Comparison of ENCODE assay signal across 15 cellular contexts in the genomic region with DNA sequence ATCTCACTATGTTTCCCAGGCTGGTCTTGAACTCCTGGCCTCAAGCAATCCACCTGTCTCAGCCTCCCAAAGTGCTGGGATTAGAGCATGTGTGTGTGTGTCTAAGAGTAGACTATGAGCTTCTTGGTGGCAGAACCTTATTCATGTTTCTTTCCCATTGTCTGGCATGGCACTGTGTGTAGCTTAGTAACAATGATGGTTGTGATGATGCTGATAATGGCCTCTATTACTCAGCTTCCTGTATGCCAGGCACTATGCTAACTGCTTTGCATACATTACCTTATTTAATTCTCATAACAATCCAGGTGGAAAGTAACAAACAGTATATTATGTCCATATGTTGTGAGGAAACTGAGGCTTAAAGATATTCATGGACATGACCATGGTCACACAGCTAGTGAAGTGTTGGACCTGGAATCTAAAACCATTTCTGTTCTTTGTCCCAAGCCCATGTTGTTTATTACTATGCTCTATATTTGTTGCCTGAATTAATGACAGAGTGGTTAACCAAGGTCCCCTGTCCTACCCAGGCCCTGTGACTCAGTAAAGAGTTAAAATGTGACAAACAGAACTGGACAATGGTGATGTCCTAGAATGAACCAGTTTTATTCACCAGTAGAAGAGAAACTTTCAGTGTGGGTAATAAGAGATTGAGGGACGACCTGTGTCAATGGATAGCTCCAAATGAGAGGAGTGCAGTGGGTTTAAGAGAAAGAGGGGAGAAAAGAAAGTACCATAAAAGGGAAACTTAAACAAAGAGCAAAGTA.
DNase-seq lines count a peak whose midpoint lies in the region; ATAC-seq and TF ChIP-seq lines count a peak whose summit lies in the region.
"Had no signal": no experiment of that assay in that cellular context is flagged by ENCODE, and none has a peak within 500 bp of the region (broad histone marks: within the 10 kb centered on the region; RNA-seq: fewer than 3 reads in every experiment).

No MANE protein-coding gene starts in this region.

- no peaks in the 10 kb centered on the region for H3K9me3 ChIP-seq in SK-N-SH
- H3K9me3 ChIP-seq in smooth muscle cell (replicated peaks; ENCODE audit: low read depth) = no peaks in the 10 kb centered on the region
- no peaks in the 10 kb centered on the region for H3K9me3 ChIP-seq in HAP-1
- H3K9me3 ChIP-seq: A549, adrenal gland, neutrophil, upper lobe of right lung had no signal

- H4K20me1 ChIP-seq in SK-N-SH (ENCODE audit: insufficient read depth) (no peaks in the 10 kb centered on the region), smooth muscle cell (ENCODE audit: low read depth) (no peaks in the 10 kb centered on the region)

- H3K9ac ChIP-seq in SK-N-SH (no peak overlapping the region; the same call in 1 of the 2 replicates), smooth muscle cell (ENCODE audit: low read depth) (peak overlapping the region; percentile 63)

- H3K4me2 ChIP-seq in SK-N-SH (no peak overlapping the region), smooth muscle cell (no peak overlapping the region)
- H3K4me2 ChIP-seq: A549 had no signal

- H3K4me1 ChIP-seq in SK-N-SH (ENCODE audit: control insufficient read depth in 1 of 2, insufficient read depth in 2 of 2, low read depth in 1 of 2, low read length in 1 of 2) (no peaks in the 10 kb centered on the region; a peak in 2 of 4 replicates), smooth muscle cell (ENCODE audit: low read depth) (peaks cover 6% of the 10 kb centered on the region), HAP-1 (peaks cover 12% of the 10 kb centered on the region)
- H3K4me1 ChIP-seq: adrenal gland, upper lobe of right lung had no signal

- 81% methylated on average over 1 of the region's 1 CpG for WGBS in SK-N-SH (ENCODE audit: low lambda C conversion rate)
- 74% methylated on average over 1 of the region's 1 CpG for WGBS in smooth muscle cell (ENCODE audit: low lambda C conversion rate)

- H3K36me3 ChIP-seq in SK-N-SH (replicated peaks in 1 of 2; ENCODE audit: control insufficient read depth in 1 of 2, insufficient read depth in 2 of 2, low read length in 1 of 2) (no peaks in the 10 kb centered on the region), smooth muscle cell (ENCODE audit: low read depth) (no peaks in the 10 kb centered on the region), HAP-1 (replicated peaks) (no peaks in the 10 kb centered on the region)
- H3K36me3 ChIP-seq: adrenal gland, neutrophil, upper lobe of right lung had no signal

- DNase-seq in NCI-H748 (lab: John Stamatoyannopoulos, UW; ENCODE audit: unreplicated experiment) = peak; percentile 47
- DNase-seq in NCI-H748 treated with DMSO at 0.1 percent for 48 hours (lab: John Stamatoyannopoulos, UW) = no peak
- DNase-seq in SK-N-SH = no peak
- DNase-seq in fibroblast of pulmonary artery (ENCODE audit: low read depth) = peak; percentile 66
- DNase-seq in smooth muscle cell (lab: John Stamatoyannopoulos, UW; ENCODE audit: unreplicated experiment) = no peak
- DNase-seq in HAP-1 (ENCODE audit: low spot score in 2 of 2) = no peak
- DNase-seq in GF-D8 (lab: John Stamatoyannopoulos, UW) = no peak
- DNase-seq: adrenal gland; NCI-H2227 treated with DMSO at 0.1 percent for 48 hours; RPMI8226; stimulated activated CD4-positive, alpha-beta T cell treated with anti-CD3 and anti-CD28 coated beads, Interleukin-12 subunit alpha, Interleukin-12 subunit beta, amount 100 ng/mL, for 4 hours; upper lobe of right lung had no signal

- ATAC-seq in GM21576 (IDR thresholded peaks at IDR 0.05; ENCODE audit: unreplicated experiment) = no peak
- ATAC-seq: A549, upper lobe of right lung had no signal

- TF ChIP-seq CTCF in SK-N-SH (IDR thresholded peaks at IDR 0.05) (no peak), fibroblast of pulmonary artery (IDR thresholded peaks at IDR 0.05; ENCODE audit: low read length, missing control alignments) (no peak), smooth muscle cell (IDR thresholded peaks at IDR 0.05; ENCODE audit: borderline replicate concordance, insufficient read depth, poor library complexity, severe bottlenecking) (no peak)

- POLR2A ChIA-PET in SK-N-SH (lab: Yijun Ruan, JAX) = no interaction called here

- TF ChIP-seq EP300 in SK-N-SH (IDR thresholded peaks at IDR 0.05; ENCODE audit: borderline replicate concordance in 1 of 2, low read depth in 1 of 2, low read length in 1 of 2) = no peak

- CTCF ChIA-PET in SK-N-SH (lab: Yijun Ruan, JAX) = no interaction called here

- H3K4me3 ChIP-seq in SK-N-SH (ENCODE audit: low read depth in 2 of 2, low read length in 1 of 2) = no peak overlapping the region
- H3K4me3 ChIP-seq in fibroblast of pulmonary artery (replicated peaks; ENCODE audit: low read depth, low read length) = no peak overlapping the region
- no peak overlapping the region for H3K4me3 ChIP-seq in smooth muscle cell
- H3K4me3 ChIP-seq in HAP-1 = no peak overlapping the region
- H3K4me3 ChIP-seq: A549, adrenal gland, upper lobe of right lung had no signal

- TF ChIP-seq RAD21 in SK-N-SH (IDR thresholded peaks at IDR 0.05; ENCODE audit: low read length) = no peak

- H3K79me2 ChIP-seq in SK-N-SH (ENCODE audit: insufficient read depth) (no peaks in the 10 kb centered on the region), smooth muscle cell (ENCODE audit: low read depth) (no peaks in the 10 kb centered on the region)

- in situ Hi-C loops in HAP-1 (cut with MboI; ENCODE audit: low sequenced_read_pairs) = no loop called here

- H3K27ac ChIP-seq in SK-N-SH (ENCODE audit: low read depth in 2 of 2, low read length in 1 of 2) (peak overlapping the region in 1 of 2 experiments; percentile 56; a peak in 2 of 4 replicates), smooth muscle cell (ENCODE audit: low read depth) (peak overlapping the region; percentile 87)
- H3K27ac ChIP-seq: adrenal gland, neutrophil, upper lobe of right lung had no signal

- H3F3A ChIP-seq in SK-N-SH (replicated peaks; ENCODE audit: insufficient read depth) (peaks cover 12% of the 10 kb centered on the region), smooth muscle cell (ENCODE audit: low read depth) (no peaks in the 10 kb centered on the region)

- H2AFZ ChIP-seq in SK-N-SH (ENCODE audit: low read depth) (peak overlapping the region; percentile 24; the same call in 1 of the 2 replicates), smooth muscle cell (ENCODE audit: low read depth) (no peak overlapping the region)

- no peaks in the 10 kb centered on the region for H3K9me2 ChIP-seq in SK-N-SH

- H3K27me3 ChIP-seq in SK-N-SH (ENCODE audit: insufficient read depth) = no peaks in the 10 kb centered on the region
- no peaks in the 10 kb centered on the region for H3K27me3 ChIP-seq in smooth muscle cell (ENCODE audit: low read depth)
- no peaks in the 10 kb centered on the region for H3K27me3 ChIP-seq in HAP-1 (ENCODE audit: low read depth)
- H3K27me3 ChIP-seq: adrenal gland, neutrophil, upper lobe of right lung had no signal

TF ChIP-seq in SK-N-SH, 30 proteins besides CTCF, POLR2A, EP300 and RAD21 (continues in another document):
- TF ChIP-seq, protein P1, sequence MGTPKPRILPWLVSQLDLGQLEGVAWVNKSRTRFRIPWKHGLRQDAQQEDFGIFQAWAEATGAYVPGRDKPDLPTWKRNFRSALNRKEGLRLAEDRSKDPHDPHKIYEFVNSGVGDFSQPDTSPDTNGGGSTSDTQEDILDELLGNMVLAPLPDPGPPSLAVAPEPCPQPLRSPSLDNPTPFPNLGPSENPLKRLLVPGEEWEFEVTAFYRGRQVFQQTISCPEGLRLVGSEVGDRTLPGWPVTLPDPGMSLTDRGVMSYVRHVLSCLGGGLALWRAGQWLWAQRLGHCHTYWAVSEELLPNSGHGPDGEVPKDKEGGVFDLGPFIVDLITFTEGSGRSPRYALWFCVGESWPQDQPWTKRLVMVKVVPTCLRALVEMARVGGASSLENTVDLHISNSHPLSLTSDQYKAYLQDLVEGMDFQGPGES (IDR thresholded peaks at IDR 0.05; ENCODE audit: low read depth, low read length) = no peak
- TF ChIP-seq MEF2A (IDR thresholded peaks at IDR 0.05; ENCODE audit: borderline replicate concordance, low read depth) (no peak), RXRA (IDR thresholded peaks at IDR 0.05; ENCODE audit: borderline replicate concordance, low read depth) (no peak), EZH2phosphoT487 (IDR thresholded peaks at IDR 0.05; ENCODE audit: borderline replicate concordance, low read depth) (no peak), TCF12 (IDR thresholded peaks at IDR 0.05) (no peak), MXI1 (IDR thresholded peaks at IDR 0.05; ENCODE audit: low read depth, low read length) (no peak), GABPA (IDR thresholded peaks at IDR 0.05; ENCODE audit: low read depth) (no peak), SMC3 (IDR thresholded peaks at IDR 0.05; ENCODE audit: low read depth, low read length) (no peak), CHD2 (IDR thresholded peaks at IDR 0.05; ENCODE audit: low read length, partially characterized antibody) (no peak), JUND (IDR thresholded peaks at IDR 0.05) (no peak), ELF1 (IDR thresholded peaks at IDR 0.05) (no peak), GATA2 (CRISPR knock-in tag; IDR thresholded peaks at IDR 0.05) (no peak)
- TF ChIP-seq, protein P2, sequence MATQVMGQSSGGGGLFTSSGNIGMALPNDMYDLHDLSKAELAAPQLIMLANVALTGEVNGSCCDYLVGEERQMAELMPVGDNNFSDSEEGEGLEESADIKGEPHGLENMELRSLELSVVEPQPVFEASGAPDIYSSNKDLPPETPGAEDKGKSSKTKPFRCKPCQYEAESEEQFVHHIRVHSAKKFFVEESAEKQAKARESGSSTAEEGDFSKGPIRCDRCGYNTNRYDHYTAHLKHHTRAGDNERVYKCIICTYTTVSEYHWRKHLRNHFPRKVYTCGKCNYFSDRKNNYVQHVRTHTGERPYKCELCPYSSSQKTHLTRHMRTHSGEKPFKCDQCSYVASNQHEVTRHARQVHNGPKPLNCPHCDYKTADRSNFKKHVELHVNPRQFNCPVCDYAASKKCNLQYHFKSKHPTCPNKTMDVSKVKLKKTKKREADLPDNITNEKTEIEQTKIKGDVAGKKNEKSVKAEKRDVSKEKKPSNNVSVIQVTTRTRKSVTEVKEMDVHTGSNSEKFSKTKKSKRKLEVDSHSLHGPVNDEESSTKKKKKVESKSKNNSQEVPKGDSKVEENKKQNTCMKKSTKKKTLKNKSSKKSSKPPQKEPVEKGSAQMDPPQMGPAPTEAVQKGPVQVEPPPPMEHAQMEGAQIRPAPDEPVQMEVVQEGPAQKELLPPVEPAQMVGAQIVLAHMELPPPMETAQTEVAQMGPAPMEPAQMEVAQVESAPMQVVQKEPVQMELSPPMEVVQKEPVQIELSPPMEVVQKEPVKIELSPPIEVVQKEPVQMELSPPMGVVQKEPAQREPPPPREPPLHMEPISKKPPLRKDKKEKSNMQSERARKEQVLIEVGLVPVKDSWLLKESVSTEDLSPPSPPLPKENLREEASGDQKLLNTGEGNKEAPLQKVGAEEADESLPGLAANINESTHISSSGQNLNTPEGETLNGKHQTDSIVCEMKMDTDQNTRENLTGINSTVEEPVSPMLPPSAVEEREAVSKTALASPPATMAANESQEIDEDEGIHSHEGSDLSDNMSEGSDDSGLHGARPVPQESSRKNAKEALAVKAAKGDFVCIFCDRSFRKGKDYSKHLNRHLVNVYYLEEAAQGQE (IDR thresholded peaks at IDR 0.05; ENCODE audit: low read depth, low read length) = no peak

Comparison
In these comparisons a context has a peak if more than half of its experiments do, and no peak if none do; other contexts are left out.
1. DNase-seq: peak in NCI-H748 (single experiment) and fibroblast of pulmonary artery (single experiment); none in NCI-H748 treated with DMSO at 0.1 percent for 48 hours (single experiment), SK-N-SH (single experiment), smooth muscle cell (single experiment), HAP-1 (0 of 2) and GF-D8 (single experiment).